11 cellular contexts compared by ENCODE assay signal in the genomic region with DNA sequence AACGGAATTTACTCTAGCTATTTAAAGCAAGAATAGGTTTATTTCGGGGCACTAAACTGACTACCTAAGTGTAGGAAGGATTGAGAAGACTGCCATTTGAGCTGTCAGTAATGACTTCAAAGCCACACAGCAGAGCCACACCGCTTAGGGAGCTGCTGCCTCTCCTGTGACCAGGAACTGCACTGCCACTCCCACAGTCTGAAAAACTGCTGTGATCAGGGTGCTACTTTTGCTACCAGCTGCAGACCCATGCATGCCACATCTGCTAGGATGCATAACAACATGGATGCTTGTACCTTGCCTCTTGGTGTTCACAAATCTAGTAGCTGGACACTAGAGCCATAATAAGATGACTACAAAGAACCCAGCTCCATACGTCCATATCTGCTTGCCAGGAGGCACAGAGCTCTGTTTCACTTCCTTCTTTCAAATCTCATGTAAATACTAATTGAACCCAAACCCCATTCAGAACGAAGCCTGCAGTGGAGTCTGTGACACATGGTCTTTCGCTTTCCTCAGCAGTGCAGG. TPM values are rescaled to one million over a fixed set of nuclear protein-coding genes. Genes with fewer than 3 reads are reported as not detected.
A peak's percentile ranks its signal among the peaks of the same experiment; 100 is the strongest.
DNase-seq lines count a peak whose midpoint lies in the region; ATAC-seq, FAIRE-seq and TF ChIP-seq lines count a peak whose summit lies in the region.
"Had no signal": no experiment of that assay in that cellular context is flagged by ENCODE, and none has a peak within 500 bp of the region (broad histone marks: within the 10 kb centered on the region; RNA-seq: fewer than 3 reads in every experiment).

No MANE protein-coding gene starts in this region.

- no peaks in the 10 kb centered on the region for H4K20me1 ChIP-seq in astrocyte (ENCODE audit: insufficient read depth, low read length)

- no peak overlapping the region for H3K27ac ChIP-seq in astrocyte (ENCODE audit: low read depth, low read length)

- no peak for FAIRE-seq in astrocyte (lab: Jason Lieb, UNC)

- no peak overlapping the region for H2AFZ ChIP-seq in astrocyte (ENCODE audit: low read depth, low read length)

- H3K9me3 Mint-ChIP-seq in astrocyte (ENCODE audit: unreplicated experiment) = no peaks in the 10 kb centered on the region
- H3K9me3 Mint-ChIP-seq: dendritic cell treated with granulocyte-macrophage colony-stimulating factor and Interleukin-4, amounts not matched to agents 40 ng/mL and 50 ng/mL, for 4 days had no signal

- H3K9me3 ChIP-seq in astrocyte (ENCODE audit: insufficient read depth, low read depth, low read length) = no peaks in the 10 kb centered on the region

- peaks cover 10% of the 10 kb centered on the region for H3K4me1 Mint-ChIP-seq in astrocyte (ENCODE audit: low read depth, unreplicated experiment)

- no peaks in the 10 kb centered on the region for H3K36me3 Mint-ChIP-seq in astrocyte (ENCODE audit: low read depth, unreplicated experiment)

- H3K4me2 ChIP-seq in astrocyte (ENCODE audit: low read length) = no peak overlapping the region

- no peaks in the 10 kb centered on the region for H3K4me1 ChIP-seq in astrocyte (ENCODE audit: insufficient read depth, low read length)

- no peak for TF ChIP-seq CTCF in GM10266 (IDR thresholded peaks at IDR 0.05; ENCODE audit: control insufficient read depth, insufficient read depth, low read depth, missing control alignments)
- TF ChIP-seq CTCF in astrocyte (IDR thresholded peaks at IDR 0.05; ENCODE audit: insufficient read depth, low read depth, low read length) = no peak

- no peak overlapping the region for H3K4me3 ChIP-seq in astrocyte (ENCODE audit: insufficient read depth, low read depth, low read length)

- peaks cover 22% of the 10 kb centered on the region for H3K79me2 ChIP-seq in astrocyte (ENCODE audit: insufficient read depth, low read length)

- H3K27me3 Mint-ChIP-seq in astrocyte (ENCODE audit: low read depth, unreplicated experiment) = no peaks in the 10 kb centered on the region

- ATAC-seq in GM19468 (IDR thresholded peaks at IDR 0.05; ENCODE audit: extremely low read depth, unreplicated experiment) (peak; percentile 86), HG03135 (IDR thresholded peaks at IDR 0.05; ENCODE audit: unreplicated experiment) (peak; percentile 89), left lobe of liver (no peak)

- no peak overlapping the region for H3K9ac ChIP-seq in astrocyte (ENCODE audit: low read length)

- no peak overlapping the region for H3K27ac Mint-ChIP-seq in astrocyte (ENCODE audit: unreplicated experiment)
- H3K27ac Mint-ChIP-seq: dendritic cell treated with granulocyte-macrophage colony-stimulating factor and Interleukin-4, amounts not matched to agents 40 ng/mL and 50 ng/mL, for 4 days had no signal

- peak overlapping the region; percentile 74 for H3K4me3 Mint-ChIP-seq in astrocyte (ENCODE audit: unreplicated experiment)
- H3K4me3 Mint-ChIP-seq: dendritic cell treated with granulocyte-macrophage colony-stimulating factor and Interleukin-4, amounts not matched to agents 40 ng/mL and 50 ng/mL, for 4 days had no signal

- DNase-seq in GM10266 (ENCODE audit: extremely low spot score) (peak; percentile 73), astrocyte (ENCODE audit: low read depth) (no peak), NCI-H1436 treated with DMSO at 0.1 percent for 48 hours (lab: John Stamatoyannopoulos, UW) (no peak), left lobe of liver (ENCODE audit: low spot score) (no peak), NCI-H1417 (lab: John Stamatoyannopoulos, UW) (no peak), ACHN (no peak)
- DNase-seq: COR-L47 had no signal

- in situ Hi-C loops in ACHN (cut with HindIII; ENCODE audit: low pct_ligation_motif_present, low pct_unique_long_range_greater_than_20kb, low sequenced_read_pairs) = no loop called here

- no peaks in the 10 kb centered on the region for H3K27me3 ChIP-seq in astrocyte (ENCODE audit: insufficient read depth, low read length)

- no peaks in the 10 kb centered on the region for H3K36me3 ChIP-seq in astrocyte (ENCODE audit: insufficient read depth, low read length)

RNA-seq across cellular contexts. Expression of a gene that starts 2.2 kb away (rescaled TPM):
- total RNA-seq in astrocyte (154 and 168 TPM in 2 replicates), left lobe of liver (10.9 TPM)

RNA-seq across cellular contexts. Expression of a gene that starts 52.7 kb away (rescaled TPM):
- total RNA-seq in astrocyte (0.29 and 0.64 TPM in 2 replicates), left lobe of liver (not detected)
- total RNA-seq: liver had no signal

Comparison
In these comparisons a context has a peak if more than half of its experiments do, and no peak if none do; other contexts are left out.
1. RNA of a gene that starts 2.2 kb away (total RNA-seq): 154 to 168 TPM in astrocyte; 10.9 TPM in left lobe of liver (single experiment); every median in the first group is over 10 times any median in the second.